ENCODE assay signal across 28 cellular contexts in genomic region chr22:19708323-19709011, GRCh38. TPM values are rescaled to one million over a fixed set of nuclear protein-coding genes. Genes with fewer than 3 reads are reported as not detected.
A peak's percentile ranks its signal among the peaks of the same experiment; 100 is the strongest.
DNase-seq lines count a peak whose midpoint lies in the region; ATAC-seq, FAIRE-seq and TF ChIP-seq lines count a peak whose summit lies in the region.
"Had no signal": no experiment of that assay in that cellular context is flagged by ENCODE, and none has a peak within 500 bp of the region (broad histone marks: within the 10 kb centered on the region; RNA-seq: fewer than 3 reads in every experiment).

No MANE protein-coding gene starts in this region.

- CTCF ChIA-PET in HepG2 (lab: Yijun Ruan, JAX; ENCODE audit: low intra/inter-chr PET ratio, low total read pairs): no interaction called here

- FAIRE-seq in HepG2 (lab: Jason Lieb, UNC): no peak
- FAIRE-seq in small intestine (lab: Jason Lieb, UNC): no peak
- FAIRE-seq: H54 had no signal

- H3K36me3 ChIP-seq in right lobe of liver (no peaks in the 10 kb centered on the region), HepG2 (replicated peaks in 1 of 2; ENCODE audit: control insufficient read depth in 1 of 2, insufficient read depth in 2 of 2, low read length in 2 of 2) (no peaks in the 10 kb centered on the region), psoas muscle (ENCODE audit: insufficient read depth in 1 of 2, low read depth in 1 of 2) (no peaks in the 10 kb centered on the region), small intestine (ENCODE audit: control insufficient read depth in 2 of 2, insufficient read depth in 2 of 2, low read length in 2 of 2) (no peaks in the 10 kb centered on the region)
- H3K36me3 ChIP-seq: breast epithelium, colonic mucosa, Peyer's patch, SJSA1, transverse colon had no signal

- POLR2A ChIA-PET in HepG2 (lab: Yijun Ruan, JAX): no interaction called here

- TF ChIP-seq CTCF in right lobe of liver (IDR thresholded peaks at IDR 0.05) (no peak), HepG2 (CRISPR knock-in tag; IDR thresholded peaks at IDR 0.05) (no peak), psoas muscle (IDR thresholded peaks at IDR 0.05) (no peak)

- no peak overlapping the region for H2AFZ ChIP-seq in HepG2 (ENCODE audit: low read length)

- DNase-seq in right lobe of liver: peak in 2 of 3 donors; percentile 11 to 39
- no peak for DNase-seq in HepG2 (ENCODE audit: low spot score)
- peak; percentile 27 for DNase-seq in left ventricle myocardium superior
- DNase-seq in psoas muscle: peak; percentile 14 to 68
- no peak for DNase-seq in small intestine
- DNase-seq in NCI-H446 (lab: John Stamatoyannopoulos, UW): no peak
- no peak for DNase-seq in activated T-cell treated with anti-CD3 and anti-CD28 coated beads, Interleukin-2, amount 50 U/mL, for 1 hour
- no peak for DNase-seq in cortex of kidney (lab: John Stamatoyannopoulos, UW)
- DNase-seq: ACHN; activated CD8-positive, alpha-beta memory T cell treated with anti-CD3 and anti-CD28 coated beads for 24 hours; activated naive CD4-positive, alpha-beta T cell treated with Interleukin-2 at 50 U/mL for 16 hours; activated T-cell treated with anti-CD3 and anti-CD28 coated beads, Interleukin-2, amount 50 U/mL, for 4 hours; colonic mucosa; COR-L47; DND-41; Kasumi-1; midbrain; naive thymus-derived CD8-positive, alpha-beta T cell; NCI-H1694; NCI-H526; stimulated activated CD4-positive, alpha-beta T cell treated with anti-CD3 and anti-CD28 coated beads, Interleukin-15, amount 100 ng/mL, for 24 hours; stimulated activated naive CD8-positive, alpha-beta T cell treated with anti-CD3 and anti-CD28 coated beads, Interleukin-15, amount 100 ng/mL, for 72 hours; transverse colon had no signal

- TF ChIP-seq EP300 in HepG2 (IDR thresholded peaks at IDR 0.05; ENCODE audit: low read depth in 2 of 2, low read length in 2 of 2) (no peak), HepG2 (CRISPR knock-in tag; IDR thresholded peaks at IDR 0.05; ENCODE audit: borderline replicate concordance) (no peak)

- H3K4me3 ChIP-seq in right lobe of liver (no peak overlapping the region), HepG2 (replicated peaks in 1 of 3; ENCODE audit: insufficient read depth in 1 of 3, low read depth in 2 of 3, low read length in 3 of 3) (no peak overlapping the region), psoas muscle (no peak overlapping the region), small intestine (ENCODE audit: low read depth in 1 of 2, low read length in 2 of 2) (no peak overlapping the region)
- H3K4me3 ChIP-seq: breast epithelium, colonic mucosa, Peyer's patch, SJSA1, transverse colon had no signal

- H3K27ac ChIP-seq in right lobe of liver (no peak overlapping the region), HepG2 (ENCODE audit: extremely low read length, insufficient read depth, low read length) (no peak overlapping the region), psoas muscle (no peak overlapping the region), small intestine (ENCODE audit: low read depth in 1 of 2, low read length in 1 of 2) (no peak overlapping the region)
- H3K27ac ChIP-seq: breast epithelium, colonic mucosa, Peyer's patch, SJSA1, transverse colon had no signal

- in situ Hi-C loops in HepG2 (cut with HindIII; ENCODE audit: extremely low pct_ligation_motif_present, low pct_unique_long_range_greater_than_20kb): no loop called here

- H3K27me3 ChIP-seq in right lobe of liver (no peaks in the 10 kb centered on the region), HepG2 (ENCODE audit: control insufficient read depth in 1 of 2, insufficient read depth in 2 of 2, low read length in 2 of 2) (peaks cover 9 to 77% of the 10 kb centered on the region in 2 experiments; a peak in 4 of 5 replicates), psoas muscle (ENCODE audit: insufficient read depth in 3 of 3, low read length in 2 of 3) (peaks cover 0 to 6% (median 0%) of the 10 kb centered on the region in 3 donors), small intestine (ENCODE audit: control insufficient read depth in 2 of 2, insufficient read depth in 2 of 2, low read length in 2 of 2) (no peaks in the 10 kb centered on the region)
- H3K27me3 ChIP-seq: breast epithelium, Peyer's patch, SJSA1 had no signal

- WGBS in right lobe of liver (ENCODE audit: insufficient coverage, low coverage, low lambda C conversion rate, missing lambda C conversion rate): 20% methylated on average over 2 of the region's 20 CpGs
- WGBS in HepG2 (ENCODE audit: low lambda C conversion rate): 54% methylated on average over 6 of the region's 20 CpGs
- WGBS in psoas muscle, 3 donors: 56 to 81% (median 64%) methylated on average over 19 to 20 of the region's 20 CpGs
- 60 to 73% (median 65%) methylated on average over 20 of the region's 20 CpGs for WGBS in small intestine, 3 donors

- no TSS peak for BruUV-seq in HepG2 (replicated peaks; lab: Mats Ljungman, UMichigan)

- H3K4me2 ChIP-seq in HepG2 (ENCODE audit: low read depth, low read length): no peak overlapping the region

- intact Hi-C loops in right lobe of liver (cut with DNase I) (no loop called here), HepG2 (cut with micrococcal nuclease; ENCODE audit: unreplicated experiment) (no loop called here), left ventricle myocardium superior (cut with micrococcal nuclease) (no loop called here), psoas muscle (cut with DNase I) (no loop called here)

- H3K9me3 ChIP-seq in right lobe of liver (no peaks in the 10 kb centered on the region), HepG2 (ENCODE audit: low read length) (no peaks in the 10 kb centered on the region), psoas muscle (no peaks in the 10 kb centered on the region), small intestine (ENCODE audit: control insufficient read depth, low read depth) (no peaks in the 10 kb centered on the region)
- H3K9me3 ChIP-seq: breast epithelium, colonic mucosa, Peyer's patch, SJSA1, transverse colon had no signal

- ATAC-seq in right lobe of liver (no peak), HepG2 (no peak), left ventricle myocardium superior (peak; percentile 12), psoas muscle (peak in 2 of 4 donors; percentile 46)
- ATAC-seq: activated T-cell treated with anti-CD3 and anti-CD28 coated beads, Interleukin-2, amount 50 U/mL, for 4 hours; naive thymus-derived CD8-positive, alpha-beta T cell; stimulated activated naive CD8-positive, alpha-beta T cell treated with anti-CD3 and anti-CD28 coated beads, Interleukin-15, amount 100 ng/mL, for 72 hours had no signal

- TF ChIP-seq POLR2A in right lobe of liver (IDR thresholded peaks at IDR 0.05) (no peak), HepG2 (IDR thresholded peaks at IDR 0.05; ENCODE audit: insufficient read depth in 1 of 2, low read depth in 2 of 2, low read length in 2 of 2) (no peak)

- H4K20me1 ChIP-seq in HepG2 (ENCODE audit: insufficient read depth, low read length): no peaks in the 10 kb centered on the region

- H3K79me2 ChIP-seq in HepG2 (ENCODE audit: insufficient read depth, low read length): no peaks in the 10 kb centered on the region

- H3K4me1 ChIP-seq in right lobe of liver: no peaks in the 10 kb centered on the region
- peaks cover 17% of the 10 kb centered on the region for H3K4me1 ChIP-seq in HepG2 (ENCODE audit: insufficient read depth, low read length)
- H3K4me1 ChIP-seq in psoas muscle: peaks cover 20% of the 10 kb centered on the region
- H3K4me1 ChIP-seq in small intestine (ENCODE audit: control insufficient read depth in 2 of 2, insufficient read depth in 1 of 2, low read depth in 1 of 2, low read length in 1 of 2): no peaks in the 10 kb centered on the region
- H3K4me1 ChIP-seq: breast epithelium, colonic mucosa, Peyer's patch, SJSA1, transverse colon had no signal

- no peak overlapping the region for H3K9ac ChIP-seq in HepG2 (ENCODE audit: insufficient read depth, low read depth, low read length)

- TF ChIP-seq RAD21 in HepG2 (CRISPR knock-in tag; IDR thresholded peaks at IDR 0.05): no peak

RNA-seq across cellular contexts. Expression of gene SEPTIN5, which starts 5.8 kb away (rescaled TPM):
- total RNA-seq in right lobe of liver: 1 to 10 TPM; 1.3 to 3.7 (median 2.1) TPM
- not detected in 2 replicates for total RNA-seq in HepG2 (2016; rRNA removed; fragmentation: Illumina TruSeq; extraction: Trizol)
- 0.09 and 0.20 TPM in 2 replicates for total RNA-seq in HepG2 (2016; cell fraction: cytosol; rRNA removed; fragmentation: Illumina TruSeq; extraction: Trizol; ENCODE audit: low read depth)
- total RNA-seq in HepG2 (2016; cell fraction: insoluble cytoplasmic fraction; rRNA removed; fragmentation: Illumina TruSeq; extraction: Trizol): not detected in 2 replicates
- total RNA-seq in HepG2 (2016; cell fraction: membrane; rRNA removed; fragmentation: Illumina TruSeq; extraction: Trizol): 0.06 and 0.10 TPM in 2 replicates
- not detected in 2 replicates for total RNA-seq in HepG2 (2016; cell fraction: nucleus; rRNA removed; fragmentation: Illumina TruSeq; extraction: Trizol)
- 0.33 and 0.55 TPM in 2 replicates for polyA plus RNA-seq in HepG2 (2011; rRNA removed)
- 0.04 TPM in 1 of 2 replicates, not detected in the other for polyA plus RNA-seq in HepG2 (2011; cell fraction: cytosol; rRNA removed)
- 0.57 and 0.82 TPM in 2 replicates for polyA plus RNA-seq in HepG2 (2011; cell fraction: nucleus; rRNA removed)
- 0.08 TPM in 1 of 2 replicates, not detected in the other for polyA plus RNA-seq in HepG2 (2012)
- 0.15 and 0.23 TPM in 2 replicates for polyA plus RNA-seq in HepG2 (2016; cell fraction: cytosol; fragmentation: Illumina TruSeq; extraction: Trizol; ENCODE audit: low read depth)
- not detected in 2 replicates for polyA plus RNA-seq in HepG2 (2016; cell fraction: insoluble cytoplasmic fraction; fragmentation: Illumina TruSeq; extraction: Trizol; ENCODE audit: low read depth)
- 0.23 and 0.58 TPM in 2 replicates for polyA plus RNA-seq in HepG2 (2016; cell fraction: membrane; fragmentation: Illumina TruSeq; extraction: Trizol; ENCODE audit: low read depth)
- 0.28 TPM in 1 of 2 replicates, not detected in the other for polyA plus RNA-seq in HepG2 (2016; cell fraction: nucleus; fragmentation: Illumina TruSeq; extraction: Trizol; ENCODE audit: insufficient read depth, low read depth)
- 1.0 and 1.5 TPM in 2 replicates for polyA minus RNA-seq in HepG2 (2011; rRNA and poly(A)+ RNA removed; ENCODE audit: low replicate concordance)
- not detected in 2 replicates for polyA minus RNA-seq in HepG2 (2011; cell fraction: cytosol; rRNA and poly(A)+ RNA removed)
- polyA minus RNA-seq in HepG2 (2011; cell fraction: nucleus; rRNA and poly(A)+ RNA removed): 0.77 TPM in 1 of 2 replicates, not detected in the other
- total RNA-seq in left ventricle myocardium superior: 152 TPM
- total RNA-seq in psoas muscle: 10 to 100 TPM in 1 of 4 donors, 1 to 10 TPM in 3; 6.0 to 10.9 (median 8.3) TPM
- 1 to 10 TPM; 3.7 to 7.0 (median 4.8) TPM for polyA plus RNA-seq in psoas muscle
- 1 to 10 TPM; 2.2 to 9.9 (median 2.2) TPM for polyA plus RNA-seq in small intestine

RNA-seq across cellular contexts. Expression of gene GP1BB, which starts 14.9 kb away (rescaled TPM):
- total RNA-seq in right lobe of liver (1 to 10 TPM in 1 of 6 experiments, under 1 TPM in 4, not detected in 1; 0.15 to 1.3 (median 0.62) TPM), HepG2 (2016; rRNA removed; fragmentation: Illumina TruSeq; extraction: Trizol) (not detected in 2 replicates), left ventricle myocardium superior (not detected), psoas muscle (1 to 10 TPM in 1 of 4 donors, not detected in 3; 1.8 TPM)
- not detected in 2 replicates for total RNA-seq in HepG2 (2016; cell fraction: cytosol; rRNA removed; fragmentation: Illumina TruSeq; extraction: Trizol; ENCODE audit: low read depth)
- total RNA-seq in HepG2 (2016; cell fraction: insoluble cytoplasmic fraction; rRNA removed; fragmentation: Illumina TruSeq; extraction: Trizol): not detected in 2 replicates
- total RNA-seq in HepG2 (2016; cell fraction: membrane; rRNA removed; fragmentation: Illumina TruSeq; extraction: Trizol): 0.10 TPM in 1 of 2 replicates, not detected in the other
- total RNA-seq in HepG2 (2016; cell fraction: nucleus; rRNA removed; fragmentation: Illumina TruSeq; extraction: Trizol): not detected in 2 replicates
- polyA plus RNA-seq in HepG2 (2011; rRNA removed) (0.07 TPM in 1 of 2 replicates, not detected in the other), psoas muscle (under 1 TPM; 0.14 to 0.63 (median 0.53) TPM), small intestine (1 to 10 TPM in 2 of 3 donors, under 1 TPM in 1; 0.67 to 1.4 (median 1.3) TPM)
- 0.16 TPM in 1 of 2 replicates, not detected in the other for polyA plus RNA-seq in HepG2 (2011; cell fraction: cytosol; rRNA removed)
- 0.47 TPM in 1 of 2 replicates, not detected in the other for polyA plus RNA-seq in HepG2 (2011; cell fraction: nucleus; rRNA removed)
- polyA plus RNA-seq in HepG2 (2012): not detected in 2 replicates
- not detected in 2 replicates for polyA plus RNA-seq in HepG2 (2016; cell fraction: cytosol; fragmentation: Illumina TruSeq; extraction: Trizol; ENCODE audit: low read depth)
- not detected in 2 replicates for polyA plus RNA-seq in HepG2 (2016; cell fraction: insoluble cytoplasmic fraction; fragmentation: Illumina TruSeq; extraction: Trizol; ENCODE audit: low read depth)
- not detected in 2 replicates for polyA plus RNA-seq in HepG2 (2016; cell fraction: membrane; fragmentation: Illumina TruSeq; extraction: Trizol; ENCODE audit: low read depth)
- not detected in 2 replicates for polyA plus RNA-seq in HepG2 (2016; cell fraction: nucleus; fragmentation: Illumina TruSeq; extraction: Trizol; ENCODE audit: insufficient read depth, low read depth)
- 0.32 TPM in 1 of 2 replicates, not detected in the other for polyA minus RNA-seq in HepG2 (2011; rRNA and poly(A)+ RNA removed; ENCODE audit: low replicate concordance)
- polyA minus RNA-seq in HepG2 (2011; cell fraction: cytosol; rRNA and poly(A)+ RNA removed): not detected in 2 replicates
- not detected in 2 replicates for polyA minus RNA-seq in HepG2 (2011; cell fraction: nucleus; rRNA and poly(A)+ RNA removed)
- polyA plus RNA-seq: naive thymus-derived CD8-positive, alpha-beta T cell had no signal

RNA-seq across cellular contexts. Expression of gene TBX1, which starts 52.1 kb away (rescaled TPM):
- total RNA-seq in right lobe of liver (under 1 TPM in 4 of 6 experiments, not detected in 2; 0.24 to 0.37 (median 0.30) TPM), HepG2 (2016; rRNA removed; fragmentation: Illumina TruSeq; extraction: Trizol) (not detected in 2 replicates), left ventricle myocardium superior (3.6 TPM), psoas muscle (100 to 1,000 TPM in 2 of 4 donors, 10 to 100 TPM in 2; 76.0 to 112 (median 91.8) TPM)
- total RNA-seq in HepG2 (2016; cell fraction: cytosol; rRNA removed; fragmentation: Illumina TruSeq; extraction: Trizol; ENCODE audit: low read depth): not detected in 2 replicates
- not detected in 2 replicates for total RNA-seq in HepG2 (2016; cell fraction: insoluble cytoplasmic fraction; rRNA removed; fragmentation: Illumina TruSeq; extraction: Trizol)
- not detected in 2 replicates for total RNA-seq in HepG2 (2016; cell fraction: membrane; rRNA removed; fragmentation: Illumina TruSeq; extraction: Trizol)
- total RNA-seq in HepG2 (2016; cell fraction: nucleus; rRNA removed; fragmentation: Illumina TruSeq; extraction: Trizol): not detected in 2 replicates
- polyA plus RNA-seq in HepG2 (2011; rRNA removed) (not detected in 2 replicates), psoas muscle (10 to 100 TPM; 18.2 to 80.8 (median 63.8) TPM), small intestine (1 to 10 TPM in 2 of 3 donors, not detected in 1; 1.1 to 4.8 TPM)
- polyA plus RNA-seq in HepG2 (2011; cell fraction: cytosol; rRNA removed): 0.03 TPM in 1 of 2 replicates, not detected in the other
- 0.23 TPM in 1 of 2 replicates, not detected in the other for polyA plus RNA-seq in HepG2 (2011; cell fraction: nucleus; rRNA removed)
- polyA plus RNA-seq in HepG2 (2012): not detected in 2 replicates
- polyA plus RNA-seq in HepG2 (2016; cell fraction: cytosol; fragmentation: Illumina TruSeq; extraction: Trizol; ENCODE audit: low read depth): not detected in 2 replicates
- not detected in 2 replicates for polyA plus RNA-seq in HepG2 (2016; cell fraction: insoluble cytoplasmic fraction; fragmentation: Illumina TruSeq; extraction: Trizol; ENCODE audit: low read depth)
- polyA plus RNA-seq in HepG2 (2016; cell fraction: membrane; fragmentation: Illumina TruSeq; extraction: Trizol; ENCODE audit: low read depth): 0.08 TPM in 1 of 2 replicates, not detected in the other
- polyA plus RNA-seq in HepG2 (2016; cell fraction: nucleus; fragmentation: Illumina TruSeq; extraction: Trizol; ENCODE audit: insufficient read depth, low read depth): not detected in 2 replicates
- not detected in 2 replicates for polyA minus RNA-seq in HepG2 (2011; rRNA and poly(A)+ RNA removed; ENCODE audit: low replicate concordance)
- not detected in 2 replicates for polyA minus RNA-seq in HepG2 (2011; cell fraction: cytosol; rRNA and poly(A)+ RNA removed)
- polyA minus RNA-seq in HepG2 (2011; cell fraction: nucleus; rRNA and poly(A)+ RNA removed): not detected in 2 replicates
- total RNA-seq: activated T-cell treated with anti-CD3 and anti-CD28 coated beads, Interleukin-2, amount 50 U/mL, for 4 hours; naive thymus-derived CD8-positive, alpha-beta T cell had no signal
- polyA plus RNA-seq: BJ; naive thymus-derived CD8-positive, alpha-beta T cell had no signal

Comparison
In these comparisons a context has a peak if more than half of its experiments do, and no peak if none do; other contexts are left out.
1. DNase-seq: peak in right lobe of liver (2 of 3), left ventricle myocardium superior (single experiment) and psoas muscle (2 of 2); none in HepG2 (single experiment), small intestine (single experiment), NCI-H446 (0 of 2), activated T-cell treated with anti-CD3 and anti-CD28 coated beads, Interleukin-2, amount 50 U/mL, for 1 hour (single experiment) and cortex of kidney (single experiment).
2. RNA of gene SEPTIN5, which starts 5.8 kb away (total RNA-seq): 152 TPM in left ventricle myocardium superior (single experiment); 6.0 to 10.9 TPM in psoas muscle, 1.3 to 3.7 TPM in right lobe of liver and 0.06 to 0.20 TPM in HepG2; every median in the first group is over 10 times any median in the second.
3. RNA of gene TBX1, which starts 52.1 kb away (total RNA-seq): 76.0 to 112 TPM in psoas muscle; 3.6 TPM in left ventricle myocardium superior (single experiment), 0.24 to 0.37 TPM in right lobe of liver and not detected in HepG2; every median in the first group is over 10 times any median in the second.